Comparison of ENCODE assay signal across 1 cellular context in the genomic region with DNA sequence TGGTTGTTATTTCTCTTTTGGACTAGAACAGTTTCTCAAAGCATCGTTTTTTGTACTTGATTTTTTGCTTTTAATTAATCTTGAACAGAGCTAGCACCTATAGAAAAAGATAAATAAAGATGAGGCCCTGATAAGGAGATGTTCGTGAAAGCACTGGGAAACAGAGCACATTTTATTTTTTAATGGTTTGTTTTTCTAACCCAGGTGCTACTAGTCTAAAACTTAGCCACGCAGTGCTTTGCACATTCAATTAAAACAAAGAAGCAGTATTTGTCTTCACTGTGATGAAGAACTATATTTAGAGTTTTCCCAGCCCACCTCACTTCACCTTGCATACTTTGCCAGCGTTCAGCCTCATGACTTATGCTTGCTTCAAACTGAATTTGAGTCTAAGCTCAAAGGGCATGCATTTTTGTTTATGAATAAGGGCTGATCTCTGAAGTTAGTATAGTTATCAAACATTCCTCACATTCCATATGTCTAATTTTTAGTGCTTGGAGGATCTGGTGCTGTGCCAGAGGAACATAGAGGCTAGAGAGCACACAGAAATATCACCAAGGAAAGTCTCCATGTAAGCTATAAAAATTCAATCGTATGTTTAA.
TF ChIP-seq lines count a peak whose summit lies in the region.

No MANE protein-coding gene starts in this region.

TF ChIP-seq in HepG2, 621 proteins besides CTCF, POLR2A, EP300 and RAD21 (continued from another document):
- TF ChIP-seq, protein P1, sequence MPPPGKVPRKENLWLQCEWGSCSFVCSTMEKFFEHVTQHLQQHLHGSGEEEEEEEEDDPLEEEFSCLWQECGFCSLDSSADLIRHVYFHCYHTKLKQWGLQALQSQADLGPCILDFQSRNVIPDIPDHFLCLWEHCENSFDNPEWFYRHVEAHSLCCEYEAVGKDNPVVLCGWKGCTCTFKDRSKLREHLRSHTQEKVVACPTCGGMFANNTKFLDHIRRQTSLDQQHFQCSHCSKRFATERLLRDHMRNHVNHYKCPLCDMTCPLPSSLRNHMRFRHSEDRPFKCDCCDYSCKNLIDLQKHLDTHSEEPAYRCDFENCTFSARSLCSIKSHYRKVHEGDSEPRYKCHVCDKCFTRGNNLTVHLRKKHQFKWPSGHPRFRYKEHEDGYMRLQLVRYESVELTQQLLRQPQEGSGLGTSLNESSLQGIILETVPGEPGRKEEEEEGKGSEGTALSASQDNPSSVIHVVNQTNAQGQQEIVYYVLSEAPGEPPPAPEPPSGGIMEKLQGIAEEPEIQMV (CRISPR knock-in tag; IDR thresholded peaks at IDR 0.05; ENCODE audit: low read depth): no peak
- TF ChIP-seq NR2F2 (IDR thresholded peaks at IDR 0.05; ENCODE audit: borderline replicate concordance, low read depth): no peak
- no peak for TF ChIP-seq FLYWCH1 (CRISPR knock-in tag; IDR thresholded peaks at IDR 0.05)
- peak; percentile 89 for TF ChIP-seq TEAD3 (CRISPR knock-in tag; optimal IDR thresholded peaks at IDR 0.05; ENCODE audit: borderline replicate concordance)
- TF ChIP-seq, protein P2, sequence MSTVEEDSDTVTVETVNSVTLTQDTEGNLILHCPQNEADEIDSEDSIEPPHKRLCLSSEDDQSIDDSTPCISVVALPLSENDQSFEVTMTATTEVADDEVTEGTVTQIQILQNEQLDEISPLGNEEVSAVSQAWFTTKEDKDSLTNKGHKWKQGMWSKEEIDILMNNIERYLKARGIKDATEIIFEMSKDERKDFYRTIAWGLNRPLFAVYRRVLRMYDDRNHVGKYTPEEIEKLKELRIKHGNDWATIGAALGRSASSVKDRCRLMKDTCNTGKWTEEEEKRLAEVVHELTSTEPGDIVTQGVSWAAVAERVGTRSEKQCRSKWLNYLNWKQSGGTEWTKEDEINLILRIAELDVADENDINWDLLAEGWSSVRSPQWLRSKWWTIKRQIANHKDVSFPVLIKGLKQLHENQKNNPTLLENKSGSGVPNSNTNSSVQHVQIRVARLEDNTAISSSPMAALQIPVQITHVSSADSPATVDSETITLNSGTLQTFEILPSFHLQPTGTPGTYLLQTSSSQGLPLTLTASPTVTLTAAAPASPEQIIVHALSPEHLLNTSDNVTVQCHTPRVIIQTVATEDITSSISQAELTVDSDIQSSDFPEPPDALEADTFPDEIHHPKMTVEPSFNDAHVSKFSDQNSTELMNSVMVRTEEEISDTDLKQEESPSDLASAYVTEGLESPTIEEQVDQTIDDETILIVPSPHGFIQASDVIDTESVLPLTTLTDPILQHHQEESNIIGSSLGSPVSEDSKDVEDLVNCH (CRISPR knock-in tag; IDR thresholded peaks at IDR 0.05): no peak
- no peak for TF ChIP-seq TBX3 (IDR thresholded peaks at IDR 0.05; ENCODE audit: borderline replicate concordance)
- TF ChIP-seq IKZF4 (CRISPR knock-in tag; IDR thresholded peaks at IDR 0.05; ENCODE audit: borderline replicate concordance, low read depth, not compliant biosample characterization): no peak
- no peak for TF ChIP-seq ZNF746 (CRISPR knock-in tag; IDR thresholded peaks at IDR 0.05)
- TF ChIP-seq MEIS1 (CRISPR knock-in tag; IDR thresholded peaks at IDR 0.05; ENCODE audit: borderline replicate concordance): no peak
- TF ChIP-seq MED1 (CRISPR knock-in tag; IDR thresholded peaks at IDR 0.05): peak; percentile 50
- peak; percentile 50; the same call in 1 of the 2 replicates for TF ChIP-seq SOX5 (CRISPR knock-in tag; IDR thresholded peaks at IDR 0.05; ENCODE audit: borderline replicate concordance)
- TF ChIP-seq ZNF7 (CRISPR knock-in tag; IDR thresholded peaks at IDR 0.05): no peak
- no peak for TF ChIP-seq ZNF350 (CRISPR knock-in tag; IDR thresholded peaks at IDR 0.05; ENCODE audit: borderline replicate concordance, low read depth)
- no peak for TF ChIP-seq CREB1 (IDR thresholded peaks at IDR 0.05)
- TF ChIP-seq CREB1 (CRISPR knock-in tag; IDR thresholded peaks at IDR 0.05): no peak
- no peak for TF ChIP-seq SOX6 (IDR thresholded peaks at IDR 0.05)
- TF ChIP-seq SOX6 (CRISPR knock-in tag; IDR thresholded peaks at IDR 0.05): 0 out of 2 replicates have a peak, but pooled peaks have one; percentile 26
- no peak for TF ChIP-seq FOXM1 (CRISPR knock-in tag; IDR thresholded peaks at IDR 0.05)
- peak; percentile 66 for TF ChIP-seq HNF4A (CRISPR knock-in tag; IDR thresholded peaks at IDR 0.05)
- TF ChIP-seq SALL1 (CRISPR knock-in tag; IDR thresholded peaks at IDR 0.05): peak; percentile 65; the same call in 1 of the 2 replicates
- TF ChIP-seq ZNF670 (CRISPR knock-in tag; IDR thresholded peaks at IDR 0.05; ENCODE audit: borderline replicate concordance): no peak
- TF ChIP-seq ZNF235 (CRISPR knock-in tag; IDR thresholded peaks at IDR 0.05; ENCODE audit: borderline replicate concordance): no peak
- TF ChIP-seq HDAC1 (CRISPR knock-in tag; IDR thresholded peaks at IDR 0.05): no peak
- TF ChIP-seq RCOR2 (CRISPR knock-in tag; IDR thresholded peaks at IDR 0.05): no peak
- TF ChIP-seq, protein P3, sequence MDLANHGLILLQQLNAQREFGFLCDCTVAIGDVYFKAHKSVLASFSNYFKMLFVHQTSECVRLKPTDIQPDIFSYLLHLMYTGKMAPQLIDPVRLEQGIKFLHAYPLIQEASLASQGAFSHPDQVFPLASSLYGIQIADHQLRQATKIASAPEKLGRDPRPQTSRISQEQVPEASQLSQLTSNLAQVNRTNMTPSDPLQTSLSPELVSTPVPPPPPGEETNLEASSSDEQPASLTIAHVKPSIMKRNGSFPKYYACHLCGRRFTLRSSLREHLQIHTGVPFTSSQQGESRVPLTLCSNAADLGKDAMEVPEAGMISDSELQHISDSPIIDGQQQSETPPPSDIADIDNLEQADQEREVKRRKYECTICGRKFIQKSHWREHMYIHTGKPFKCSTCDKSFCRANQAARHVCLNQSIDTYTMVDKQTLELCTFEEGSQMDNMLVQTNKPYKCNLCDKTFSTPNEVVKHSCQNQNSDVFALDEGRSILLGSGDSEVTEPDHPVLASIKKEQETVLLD (CRISPR knock-in tag; IDR thresholded peaks at IDR 0.05; ENCODE audit: low read depth): no peak
- TF ChIP-seq EED (CRISPR knock-in tag; IDR thresholded peaks at IDR 0.05): no peak
- TF ChIP-seq ZSCAN20 (CRISPR knock-in tag; IDR thresholded peaks at IDR 0.05; ENCODE audit: borderline replicate concordance): no peak
- TF ChIP-seq PHF21A (CRISPR knock-in tag; IDR thresholded peaks at IDR 0.05): 0 out of 2 replicates have a peak, but pooled peaks have one; percentile 19
- no peak for TF ChIP-seq NFYB (CRISPR knock-in tag; IDR thresholded peaks at IDR 0.05)
- TF ChIP-seq HNF4G (IDR thresholded peaks at IDR 0.05; ENCODE audit: borderline replicate concordance, low read depth, low read length): 0 out of 2 replicates have a peak, but pooled peaks have one; percentile 26
- TF ChIP-seq HNF4G (CRISPR knock-in tag; IDR thresholded peaks at IDR 0.05; ENCODE audit: borderline replicate concordance, low read depth): no peak
- TF ChIP-seq NCOA2 (CRISPR knock-in tag; IDR thresholded peaks at IDR 0.05): 0 out of 2 replicates have a peak, but pooled peaks have one; percentile 34
- TF ChIP-seq ZNF383 (CRISPR knock-in tag; IDR thresholded peaks at IDR 0.05; ENCODE audit: borderline replicate concordance): no peak
- no peak for TF ChIP-seq MXD4 (CRISPR knock-in tag; IDR thresholded peaks at IDR 0.05)
- TF ChIP-seq FOXK1 (CRISPR knock-in tag; IDR thresholded peaks at IDR 0.05; ENCODE audit: borderline replicate concordance, low read depth): no peak
- TF ChIP-seq KDM5A (IDR thresholded peaks at IDR 0.05; ENCODE audit: borderline replicate concordance, low read length): no peak
- TF ChIP-seq, protein P4, sequence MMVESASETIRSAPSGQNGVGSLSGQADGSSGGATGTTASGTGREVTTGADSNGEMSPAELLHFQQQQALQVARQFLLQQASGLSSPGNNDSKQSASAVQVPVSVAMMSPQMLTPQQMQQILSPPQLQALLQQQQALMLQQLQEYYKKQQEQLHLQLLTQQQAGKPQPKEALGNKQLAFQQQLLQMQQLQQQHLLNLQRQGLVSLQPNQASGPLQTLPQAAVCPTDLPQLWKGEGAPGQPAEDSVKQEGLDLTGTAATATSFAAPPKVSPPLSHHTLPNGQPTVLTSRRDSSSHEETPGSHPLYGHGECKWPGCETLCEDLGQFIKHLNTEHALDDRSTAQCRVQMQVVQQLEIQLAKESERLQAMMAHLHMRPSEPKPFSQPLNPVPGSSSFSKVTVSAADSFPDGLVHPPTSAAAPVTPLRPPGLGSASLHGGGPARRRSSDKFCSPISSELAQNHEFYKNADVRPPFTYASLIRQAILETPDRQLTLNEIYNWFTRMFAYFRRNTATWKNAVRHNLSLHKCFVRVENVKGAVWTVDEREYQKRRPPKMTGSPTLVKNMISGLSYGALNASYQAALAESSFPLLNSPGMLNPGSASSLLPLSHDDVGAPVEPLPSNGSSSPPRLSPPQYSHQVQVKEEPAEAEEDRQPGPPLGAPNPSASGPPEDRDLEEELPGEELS (CRISPR knock-in tag; IDR thresholded peaks at IDR 0.05): peak; percentile 44; the same call in 1 of the 2 replicates
